14 cellular contexts compared by ENCODE assay signal in the genomic region with DNA sequence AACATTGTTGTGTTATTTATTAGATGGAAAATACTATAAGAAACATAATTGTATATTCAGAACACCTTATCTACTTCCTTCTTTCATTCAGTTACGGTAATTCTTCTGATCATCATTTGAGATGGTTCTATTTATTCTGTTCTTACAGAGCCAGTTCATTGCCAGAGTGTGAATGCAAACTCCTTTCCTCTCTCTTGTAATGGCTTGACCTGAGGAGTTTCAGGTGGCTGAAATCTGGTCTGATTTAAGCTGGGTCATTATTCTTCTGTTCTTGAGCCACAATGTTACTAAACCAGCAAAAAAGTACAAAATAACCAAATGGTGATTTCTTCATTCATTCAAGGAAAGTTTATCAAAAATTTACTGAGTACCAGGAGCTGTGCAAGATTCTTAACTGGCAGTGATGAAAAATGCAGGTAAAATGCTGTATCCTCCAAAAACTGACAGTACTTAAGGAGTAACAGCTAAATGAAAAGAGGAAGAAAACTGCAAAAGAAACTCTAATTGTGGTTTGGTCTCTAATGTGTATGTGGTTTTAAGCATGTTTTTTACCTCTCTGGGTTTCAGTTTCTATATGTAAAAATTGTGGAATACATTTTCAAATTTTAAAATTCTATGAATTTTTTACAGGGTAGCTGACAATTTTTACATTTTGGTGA.
DNase-seq lines count a peak whose midpoint lies in the region; ATAC-seq, FAIRE-seq and TF ChIP-seq lines count a peak whose summit lies in the region.
"Had no signal": no experiment of that assay in that cellular context is flagged by ENCODE, and none has a peak within 500 bp of the region (broad histone marks: within the 10 kb centered on the region; RNA-seq: fewer than 3 reads in every experiment).

No MANE protein-coding gene starts in this region.

- in situ Hi-C loops in GM12878 (cut with MboI), result no loop called here

- ATAC-seq in HG02610 (IDR thresholded peaks at IDR 0.05; ENCODE audit: unreplicated experiment) (peak; percentile 98), HG03439 (IDR thresholded peaks at IDR 0.05; ENCODE audit: unreplicated experiment) (peak; percentile 99), GM12878 (peak; percentile 75)

- H3K79me2 ChIP-seq in GM12878 (ENCODE audit: control insufficient read depth, insufficient read depth, low read length), result no peaks in the 10 kb centered on the region

- TF ChIP-seq POLR2A in GM12878 (IDR thresholded peaks at IDR 0.05; ENCODE audit: low read depth, low read length), result no peak

- TF ChIP-seq RAD21 in GM12878 (IDR thresholded peaks at IDR 0.05; ENCODE audit: insufficient read depth, low read depth, low read length), result no peak

- no peaks in the 10 kb centered on the region for H3K9me3 ChIP-seq in GM12878 (replicated peaks; ENCODE audit: control insufficient read depth, insufficient read depth, low read length)
- H3K9me3 ChIP-seq: tibial artery had no signal

- peaks cover 6% of the 10 kb centered on the region; the same call in 1 of the 2 replicates for H3K4me1 ChIP-seq in GM12878 (ENCODE audit: control insufficient read depth, insufficient read depth, low read length)
- H3K4me1 ChIP-seq: tibial artery had no signal

- H3K4me3 Mint-ChIP-seq in type B pancreatic cell, result no peak overlapping the region

- WGBS in GM12878 (ENCODE audit: insufficient coverage, insufficient replicate concordance, low lambda C conversion rate, missing lambda C conversion rate), result 0% methylated on average over 1 of the region's 1 CpG

- no peaks in the 10 kb centered on the region for H3K4me1 Mint-ChIP-seq in type B pancreatic cell (ENCODE audit: unreplicated experiment)

- no peaks in the 10 kb centered on the region for H3K36me3 ChIP-seq in GM12878 (ENCODE audit: control insufficient read depth in 2 of 2, insufficient read depth in 2 of 2, low read length in 1 of 2)
- H3K36me3 ChIP-seq: tibial artery had no signal

- DNase-seq in GM19239 (ENCODE audit: insufficient read length, low spot score) (no peak), GM12878 (ENCODE audit: low read depth, low spot score) (peak; percentile 8), type B pancreatic cell (ENCODE audit: extremely low spot score, unreplicated experiment) (no peak), NCI-H524 (lab: John Stamatoyannopoulos, UW) (no peak), mesenteric fat pad (ENCODE audit: low spot score) (no peak), GDM1 (lab: John Stamatoyannopoulos, UW) (no peak)
- DNase-seq: activated CD8-positive, alpha-beta memory T cell treated with anti-CD3 and anti-CD28 coated beads, Interleukin-2, amount 50 U/mL, for 4 hours; NCI-H187 treated with DMSO at 0.1 percent for 48 hours; stimulated activated CD4-positive, alpha-beta T cell treated with anti-CD3 and anti-CD28 coated beads, Interleukin-4, amount 100 ng/mL, for 4 hours; tibial artery had no signal

- FAIRE-seq in GM19239 (lab: Jason Lieb, UNC) (peak; percentile 4), GM12878 (lab: Jason Lieb, UNC) (peak; percentile 64)
- FAIRE-seq: keratinocyte had no signal

- peak; percentile 23 to 37; a peak in 1 of 4 replicates for TF ChIP-seq EP300 in GM12878 (IDR thresholded peaks at IDR 0.05; ENCODE audit: borderline replicate concordance in 1 of 2, control insufficient read depth in 1 of 2, low read depth in 2 of 2, low read length in 2 of 2)

- H3K27me3 ChIP-seq in GM12878 (replicated peaks in 1 of 2; ENCODE audit: control insufficient read depth in 2 of 2, insufficient read depth in 2 of 2, low read length in 1 of 2), result no peaks in the 10 kb centered on the region
- H3K27me3 ChIP-seq: tibial artery had no signal

- no peaks in the 10 kb centered on the region for H3K27me3 Mint-ChIP-seq in type B pancreatic cell

- H3K4me3 ChIP-seq in GM12878, result no peak overlapping the region
- H3K4me3 ChIP-seq: SK-N-MC, tibial artery had no signal

- peak overlapping the region; percentile 30 for H3K4me2 ChIP-seq in GM12878 (ENCODE audit: control insufficient read depth, insufficient read depth)

- no peak overlapping the region for H3K27ac Mint-ChIP-seq in type B pancreatic cell

- SMC1A ChIA-PET in GM12878 (lab: Charles Lee; ENCODE audit: uncharacterized antibody, unreplicated experiment), result no interaction called here

- RAD21 ChIA-PET in GM12878 (lab: Charles Lee; ENCODE audit: unreplicated experiment), result interaction anchor here (0.6 kb wide), 1 partner anchor 181 kb away, joined by 3 read pairs; no protein-coding TSS in a partner anchor

- no peak overlapping the region for H2AFZ ChIP-seq in GM12878 (ENCODE audit: control insufficient read depth, low read depth, low read length)

- BruUV-seq in GM12878 (replicated peaks; lab: Mats Ljungman, UMichigan), result no TSS peak

- H3K36me3 Mint-ChIP-seq in type B pancreatic cell, result no peaks in the 10 kb centered on the region

- POLR2A ChIA-PET in GM12878 (lab: Charles Lee), result interaction anchor here (0.7 kb wide), 1 partner anchor 1574 kb away, joined by 3 read pairs; no protein-coding TSS in a partner anchor

- CTCF ChIA-PET in GM12878 (lab: Yijun Ruan, JAX), result interaction anchor here (1.2 kb wide), 1 partner anchor 11 kb away, joined by 3 read pairs; no protein-coding TSS in a partner anchor

- no peaks in the 10 kb centered on the region for H3K9me3 Mint-ChIP-seq in type B pancreatic cell

- H4K20me1 ChIP-seq in GM12878 (ENCODE audit: control insufficient read depth, insufficient read depth), result no peaks in the 10 kb centered on the region

- H3K27ac ChIP-seq in GM12878 (ENCODE audit: control insufficient read depth, insufficient read depth), result no peak overlapping the region
- H3K27ac ChIP-seq: SK-N-MC, tibial artery had no signal

- H3K9ac ChIP-seq in GM12878 (ENCODE audit: control insufficient read depth, insufficient read depth, low read length), result no peak overlapping the region

- intact Hi-C loops in GM12878 (cut with micrococcal nuclease; ENCODE audit: unreplicated experiment), result no loop called here

- TF ChIP-seq CTCF in GM12878 (IDR thresholded peaks at IDR 0.05 in 2 of 3, conservative IDR thresholded peaks at IDR 0.05 in 1 of 3; ENCODE audit: control insufficient read depth in 2 of 3, extremely low read depth in 1 of 3, insufficient read depth in 1 of 3, low read depth in 3 of 3, low read length in 3 of 3) (no peak), type B pancreatic cell (conservative IDR thresholded peaks at IDR 0.05) (no peak)

TF ChIP-seq in GM12878, 131 proteins besides CTCF, POLR2A, EP300 and RAD21 (continues in another document):
- TF ChIP-seq DPF2 (IDR thresholded peaks at IDR 0.05) (peak; percentile 69; the same call in 1 of the 2 replicates), FOXK2 (IDR thresholded peaks at IDR 0.05) (no peak), SMAD1 (IDR thresholded peaks at IDR 0.05; ENCODE audit: low read depth, partially characterized antibody) (no peak), SP1 (IDR thresholded peaks at IDR 0.05; ENCODE audit: low read depth, low read length) (no peak), ZNF274 (IDR thresholded peaks at IDR 0.05; ENCODE audit: insufficient read depth, insufficient read length) (no peak), SRF (IDR thresholded peaks at IDR 0.05; ENCODE audit: low read depth in 2 of 2, low read length in 2 of 2) (no peak), CREM (IDR thresholded peaks at IDR 0.05; ENCODE audit: low read depth) (no peak), CHD1 (IDR thresholded peaks at IDR 0.05; ENCODE audit: low read depth, low read length) (no peak), NBN (IDR thresholded peaks at IDR 0.05) (no peak), TCF3 (IDR thresholded peaks at IDR 0.05; ENCODE audit: borderline replicate concordance, insufficient read depth, low read depth, low read length) (no peak), RFX5 (IDR thresholded peaks at IDR 0.05; ENCODE audit: low read depth, low read length) (no peak), TCF7 (IDR thresholded peaks at IDR 0.05; ENCODE audit: borderline replicate concordance) (no peak), POLR2AphosphoS2 (IDR thresholded peaks at IDR 0.05; ENCODE audit: low read depth, low read length) (no peak), BRCA1 (IDR thresholded peaks at IDR 0.05; ENCODE audit: low read depth, low read length) (no peak)
- TF ChIP-seq, protein P1, sequence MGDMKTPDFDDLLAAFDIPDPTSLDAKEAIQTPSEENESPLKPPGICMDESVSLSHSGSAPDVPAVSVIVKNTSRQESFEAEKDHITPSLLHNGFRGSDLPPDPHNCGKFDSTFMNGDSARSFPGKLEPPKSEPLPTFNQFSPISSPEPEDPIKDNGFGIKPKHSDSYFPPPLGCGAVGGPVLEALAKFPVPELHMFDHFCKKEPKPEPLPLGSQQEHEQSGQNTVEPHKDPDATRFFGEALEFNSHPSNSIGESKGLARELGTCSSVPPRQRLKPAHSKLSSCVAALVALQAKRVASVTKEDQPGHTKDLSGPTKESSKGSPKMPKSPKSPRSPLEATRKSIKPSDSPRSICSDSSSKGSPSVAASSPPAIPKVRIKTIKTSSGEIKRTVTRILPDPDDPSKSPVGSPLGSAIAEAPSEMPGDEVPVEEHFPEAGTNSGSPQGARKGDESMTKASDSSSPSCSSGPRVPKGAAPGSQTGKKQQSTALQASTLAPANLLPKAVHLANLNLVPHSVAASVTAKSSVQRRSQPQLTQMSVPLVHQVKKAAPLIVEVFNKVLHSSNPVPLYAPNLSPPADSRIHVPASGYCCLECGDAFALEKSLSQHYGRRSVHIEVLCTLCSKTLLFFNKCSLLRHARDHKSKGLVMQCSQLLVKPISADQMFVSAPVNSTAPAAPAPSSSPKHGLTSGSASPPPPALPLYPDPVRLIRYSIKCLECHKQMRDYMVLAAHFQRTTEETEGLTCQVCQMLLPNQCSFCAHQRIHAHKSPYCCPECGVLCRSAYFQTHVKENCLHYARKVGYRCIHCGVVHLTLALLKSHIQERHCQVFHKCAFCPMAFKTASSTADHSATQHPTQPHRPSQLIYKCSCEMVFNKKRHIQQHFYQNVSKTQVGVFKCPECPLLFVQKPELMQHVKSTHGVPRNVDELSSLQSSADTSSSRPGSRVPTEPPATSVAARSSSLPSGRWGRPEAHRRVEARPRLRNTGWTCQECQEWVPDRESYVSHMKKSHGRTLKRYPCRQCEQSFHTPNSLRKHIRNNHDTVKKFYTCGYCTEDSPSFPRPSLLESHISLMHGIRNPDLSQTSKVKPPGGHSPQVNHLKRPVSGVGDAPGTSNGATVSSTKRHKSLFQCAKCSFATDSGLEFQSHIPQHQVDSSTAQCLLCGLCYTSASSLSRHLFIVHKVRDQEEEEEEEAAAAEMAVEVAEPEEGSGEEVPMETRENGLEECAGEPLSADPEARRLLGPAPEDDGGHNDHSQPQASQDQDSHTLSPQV (IDR thresholded peaks at IDR 0.05), result no peak
- TF ChIP-seq, protein P2, sequence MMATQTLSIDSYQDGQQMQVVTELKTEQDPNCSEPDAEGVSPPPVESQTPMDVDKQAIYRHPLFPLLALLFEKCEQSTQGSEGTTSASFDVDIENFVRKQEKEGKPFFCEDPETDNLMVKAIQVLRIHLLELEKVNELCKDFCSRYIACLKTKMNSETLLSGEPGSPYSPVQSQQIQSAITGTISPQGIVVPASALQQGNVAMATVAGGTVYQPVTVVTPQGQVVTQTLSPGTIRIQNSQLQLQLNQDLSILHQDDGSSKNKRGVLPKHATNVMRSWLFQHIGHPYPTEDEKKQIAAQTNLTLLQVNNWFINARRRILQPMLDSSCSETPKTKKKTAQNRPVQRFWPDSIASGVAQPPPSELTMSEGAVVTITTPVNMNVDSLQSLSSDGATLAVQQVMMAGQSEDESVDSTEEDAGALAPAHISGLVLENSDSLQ (IDR thresholded peaks at IDR 0.05), result no peak
